Comparison of ENCODE assay signal across 34 cellular contexts in genomic region chr6:83354747-83355146, GRCh38.
"Had no signal": no experiment of that assay in that cellular context is flagged by ENCODE, and none has a peak within 500 bp of the region (broad histone marks: within the 10 kb centered on the region; RNA-seq: fewer than 3 reads in every experiment).

No MANE protein-coding gene starts in this region.

- DNase-seq: activated CD4-positive, alpha-beta memory T cell treated with anti-CD3 and anti-CD28 coated beads, Interleukin-2, amount 10 ng/mL, durations not matched to agents 7 days and 5 days; activated CD4-positive, alpha-beta T cell treated with anti-CD3 and anti-CD28 coated beads for 1 hour; activated CD4-positive, alpha-beta T cell treated with anti-CD3 and anti-CD28 coated beads for 4 hours; activated CD4-positive, alpha-beta T cell treated with anti-CD3 and anti-CD28 coated beads, Interleukin-2, amount 10 ng/mL, durations not matched to agents 7 days and 5 days; activated CD4-positive, alpha-beta T cell treated with anti-CD3 and anti-CD28 coated beads, Interleukin-2, amount 50 U/mL, for 4 hours; activated CD8-positive, alpha-beta memory T cell treated with anti-CD3 and anti-CD28 coated beads, Interleukin-2, amount 50 U/mL, for 48 hours; activated gamma-delta T cell; activated naive CD4-positive, alpha-beta T cell; activated naive CD4-positive, alpha-beta T cell treated with anti-CD3 and anti-CD28 coated beads, Interleukin-2, amount 10 ng/mL, durations not matched to agents 7 days and 5 days; activated naive CD8-positive, alpha-beta T cell treated with anti-CD3 and anti-CD28 coated beads, Interleukin-2, amount 10 ng/mL, durations not matched to agents 7 days and 5 days; activated T-cell treated with anti-CD3 and anti-CD28 coated beads for 4 hours; activated T-cell treated with anti-CD3 and anti-CD28 coated beads, Interleukin-2, amount 50 U/mL, for 24 hours; activated T-cell treated with anti-CD3 and anti-CD28 coated beads, Interleukin-2, amount 50 U/mL, for 72 hours; amniotic stem cell; anterior cingulate cortex; brain microvascular endothelial cell; central memory CD4-positive, alpha-beta T cell; cerebellar nuclear complex; colonic mucosa; effector CD8-positive, alpha-beta T cell; foreskin melanocyte; head of caudate nucleus; hippocampal formation; T-cell; T1000 had no signal

- H3K36me3 ChIP-seq: brain microvascular endothelial cell, cardiac muscle cell, colonic mucosa had no signal

- H3K4me3 ChIP-seq: cardiac muscle cell, colonic mucosa, esophagus muscularis mucosa, gastroesophageal sphincter had no signal

- H3K36me3 Mint-ChIP-seq: activated naive CD4-positive, alpha-beta T cell treated with anti-CD3 and anti-CD28 coated beads, Interleukin-2, amount 10 ng/mL, durations not matched to agents 7 days and 5 days; activated naive CD4-positive, alpha-beta T cell treated with anti-CD3 and anti-CD28 coated beads, Interleukin-2, amount 50 U/mL, for 72 hours; activated naive CD8-positive, alpha-beta T cell treated with anti-CD3 and anti-CD28 coated beads, Interleukin-2, amount 10 ng/mL, durations not matched to agents 7 days and 5 days; T-cell had no signal

- H3K27ac ChIP-seq: brain microvascular endothelial cell, cardiac muscle cell, colonic mucosa, esophagus muscularis mucosa, gastroesophageal sphincter had no signal

- H3K27me3 ChIP-seq: brain microvascular endothelial cell, cardiac muscle cell, colonic mucosa, esophagus muscularis mucosa, gastroesophageal sphincter had no signal

- H3K9me3 Mint-ChIP-seq: activated CD4-positive, alpha-beta T cell treated with anti-CD3 and anti-CD28 coated beads, Interleukin-2, amount 10 ng/mL, durations not matched to agents 7 days and 5 days; activated naive CD8-positive, alpha-beta T cell treated with anti-CD3 and anti-CD28 coated beads, Interleukin-2, amount 10 ng/mL, durations not matched to agents 7 days and 5 days; T-helper 2 cell treated with Interferon-gamma antibody and Interleukin-4, amounts not matched to agents 5 μg/mL and 100 μg/mL, for 36 hours had no signal

- H3K4me1 ChIP-seq: colonic mucosa, esophagus muscularis mucosa, gastroesophageal sphincter had no signal

- H3K4me1 Mint-ChIP-seq: activated CD4-positive, alpha-beta memory T cell treated with anti-CD3 and anti-CD28 coated beads, Interleukin-2, amount 10 ng/mL, durations not matched to agents 7 days and 5 days; activated CD4-positive, alpha-beta T cell treated with anti-CD3 and anti-CD28 coated beads, Interleukin-2, amount 10 ng/mL, durations not matched to agents 7 days and 5 days; activated naive CD4-positive, alpha-beta T cell treated with anti-CD3 and anti-CD28 coated beads, Interleukin-2, amount 10 ng/mL, durations not matched to agents 7 days and 5 days; activated naive CD8-positive, alpha-beta T cell treated with anti-CD3 and anti-CD28 coated beads, Interleukin-2, amount 10 ng/mL, durations not matched to agents 7 days and 5 days; T-cell had no signal

- ATAC-seq: activated naive CD4-positive, alpha-beta T cell treated with anti-CD3 and anti-CD28 coated beads, Interleukin-2, amount 50 U/mL, for 72 hours; activated T-cell treated with anti-CD3 and anti-CD28 coated beads, Interleukin-2, amount 50 U/mL, for 72 hours; gastroesophageal sphincter; T-cell had no signal

- H3K4me3 Mint-ChIP-seq: activated CD4-positive, alpha-beta memory T cell treated with anti-CD3 and anti-CD28 coated beads, Interleukin-2, amount 10 ng/mL, durations not matched to agents 7 days and 5 days; activated CD4-positive, alpha-beta T cell treated with anti-CD3 and anti-CD28 coated beads, Interleukin-2, amount 10 ng/mL, durations not matched to agents 7 days and 5 days; activated naive CD4-positive, alpha-beta T cell treated with anti-CD3 and anti-CD28 coated beads, Interleukin-2, amount 10 ng/mL, durations not matched to agents 7 days and 5 days; activated naive CD8-positive, alpha-beta T cell treated with anti-CD3 and anti-CD28 coated beads, Interleukin-2, amount 10 ng/mL, durations not matched to agents 7 days and 5 days; activated T-cell treated with anti-CD3 and anti-CD28 coated beads, Interleukin-2, amount 50 U/mL, for 24 hours; activated T-cell treated with anti-CD3 and anti-CD28 coated beads, Interleukin-2, amount 50 U/mL, for 72 hours; T-cell; T-helper 1 cell treated with Interleukin-12 subunit alpha and Interleukin-12 subunit beta and Interleukin-4 antibody, amounts not matched to agents 30 μg/mL and 1 μg/mL, for 36 hours; T-helper 2 cell treated with Interferon-gamma antibody and Interleukin-4, amounts not matched to agents 5 μg/mL and 100 μg/mL, for 36 hours had no signal

- H3K27me3 Mint-ChIP-seq: activated CD4-positive, alpha-beta memory T cell treated with anti-CD3 and anti-CD28 coated beads, Interleukin-2, amount 10 ng/mL, durations not matched to agents 7 days and 5 days; activated naive CD4-positive, alpha-beta T cell treated with anti-CD3 and anti-CD28 coated beads, Interleukin-2, amount 10 ng/mL, durations not matched to agents 7 days and 5 days; activated naive CD8-positive, alpha-beta T cell treated with anti-CD3 and anti-CD28 coated beads, Interleukin-2, amount 10 ng/mL, durations not matched to agents 7 days and 5 days; activated T-cell treated with anti-CD3 and anti-CD28 coated beads, Interleukin-2, amount 50 U/mL, for 24 hours; T-cell had no signal

- H3K9me3 ChIP-seq: colonic mucosa had no signal

- H3K27ac Mint-ChIP-seq: activated CD4-positive, alpha-beta memory T cell treated with anti-CD3 and anti-CD28 coated beads, Interleukin-2, amount 10 ng/mL, durations not matched to agents 7 days and 5 days; activated CD4-positive, alpha-beta T cell treated with anti-CD3 and anti-CD28 coated beads, Interleukin-2, amount 10 ng/mL, durations not matched to agents 7 days and 5 days; activated naive CD4-positive, alpha-beta T cell treated with anti-CD3 and anti-CD28 coated beads, Interleukin-2, amount 10 ng/mL, durations not matched to agents 7 days and 5 days; activated naive CD4-positive, alpha-beta T cell treated with anti-CD3 and anti-CD28 coated beads, Interleukin-2, amount 50 U/mL, for 72 hours; activated naive CD8-positive, alpha-beta T cell treated with anti-CD3 and anti-CD28 coated beads, Interleukin-2, amount 10 ng/mL, durations not matched to agents 7 days and 5 days; activated T-cell treated with anti-CD3 and anti-CD28 coated beads, Interleukin-2, amount 50 U/mL, for 24 hours; activated T-cell treated with anti-CD3 and anti-CD28 coated beads, Interleukin-2, amount 50 U/mL, for 72 hours; T-cell; T-helper 1 cell treated with Interleukin-12 subunit alpha and Interleukin-12 subunit beta and Interleukin-4 antibody, amounts not matched to agents 30 μg/mL and 1 μg/mL, for 36 hours; T-helper 2 cell treated with Interferon-gamma antibody and Interleukin-4, amounts not matched to agents 5 μg/mL and 100 μg/mL, for 36 hours had no signal

- FAIRE-seq: astrocyte, endometrium, endothelial cell of umbilical vein had no signal
